In the genomic region with DNA sequence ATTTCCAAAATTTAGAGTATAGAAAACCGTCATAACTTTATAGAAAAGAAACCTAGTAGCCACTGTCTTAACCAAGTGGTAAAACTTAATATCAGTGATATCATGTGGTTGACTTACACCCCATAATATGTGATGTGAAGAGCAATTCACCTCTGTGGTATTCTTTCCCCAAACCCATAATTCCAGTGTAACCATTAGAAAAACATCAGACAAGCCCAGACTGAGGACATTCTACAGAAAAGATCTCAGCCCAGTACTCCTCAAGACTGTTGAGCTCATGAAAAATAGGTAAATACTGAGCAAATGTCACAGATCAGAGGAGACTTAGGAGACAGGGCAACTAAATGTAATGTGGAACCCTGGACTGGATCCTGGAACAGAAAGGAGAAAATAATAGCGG, we compare ENCODE assay signal across 25 cellular contexts.
"Had no signal": no experiment of that assay in that cellular context is flagged by ENCODE, and none has a peak within 500 bp of the region (broad histone marks: within the 10 kb centered on the region; RNA-seq: fewer than 3 reads in every experiment).

No MANE protein-coding gene starts in this region.

- FAIRE-seq: pancreas, small intestine, urothelium cell line had no signal

- DNase-seq: nephron progenitor cell; nucleus accumbens; pancreas; psoas muscle; right cardiac atrium; right lobe of liver; sigmoid colon; small intestine; stimulated activated CD4-positive, alpha-beta T cell treated with anti-CD3 and anti-CD28 coated beads, Interleukin-15, amount 100 ng/mL, for 24 hours; stimulated activated CD4-positive, alpha-beta T cell treated with anti-CD3 and anti-CD28 coated beads, Interleukin-2, amount 100 ng/mL, for 24 hours; stimulated activated CD4-positive, alpha-beta T cell treated with anti-CD3 and anti-CD28 coated beads, Interleukin-2, amount 100 ng/mL, for 48 hours; stimulated activated CD4-positive, alpha-beta T cell treated with anti-CD3 and anti-CD28 coated beads, Interleukin-4, amount 100 ng/mL, for 24 hours; stimulated activated naive B cell treated with anti-CD40 and anti-IgM and Interleukin-4, amounts not matched to agents 10 μg/mL and 1 μg/mL and 100 μg/mL, for 72 hours; stimulated activated naive CD4-positive, alpha-beta T cell treated with Interleukin-2 at 50 U/mL for 16 hours; stomach; thyroid gland; trophoblast cell had no signal

- H3K27me3 ChIP-seq: neutrophil, pancreas, right lobe of liver, sigmoid colon, stomach, thyroid gland, tibial nerve, upper lobe of left lung, vagina had no signal

- H3K4me1 ChIP-seq: pancreas, psoas muscle, right lobe of liver, sigmoid colon, stomach, thyroid gland, tibial nerve, upper lobe of left lung had no signal

- H3K9me3 ChIP-seq: neutrophil, pancreas, psoas muscle, right lobe of liver, sigmoid colon, stomach, thoracic aorta, thyroid gland, tibial nerve, upper lobe of left lung, vagina had no signal

- ATAC-seq: natural killer cell treated with Interleukin-12 subunit alpha and Interleukin-12 subunit beta and Interleukin-15 and Interleukin-18, amount 100 ng/mL, for 72 hours; pancreas; psoas muscle; right cardiac atrium; right lobe of liver; stimulated activated effector memory CD8-positive, alpha-beta T cell treated with anti-CD3 and anti-CD28 coated beads, Interleukin-12 subunit alpha, Interleukin-12 subunit beta, amount 100 ng/mL, for 72 hours; stimulated activated naive B cell treated with anti-CD40 and anti-IgM and Interleukin-4, amounts not matched to agents 10 μg/mL and 1 μg/mL and 100 μg/mL, for 72 hours had no signal

- H3K36me3 ChIP-seq: neutrophil, pancreas, right lobe of liver, sigmoid colon, thoracic aorta, thyroid gland, upper lobe of left lung, vagina had no signal

- H3K4me3 ChIP-seq: pancreas, psoas muscle, right lobe of liver, sigmoid colon, stomach, thoracic aorta, thyroid gland, tibial nerve, upper lobe of left lung, vagina had no signal

- H3K27ac ChIP-seq: neutrophil, pancreas, psoas muscle, right lobe of liver, sigmoid colon, stomach, thyroid gland, tibial nerve, upper lobe of left lung, vagina had no signal
